Comparison of ENCODE assay signal across 9 cellular contexts in genomic region chr1:205440476-205441317, GRCh38. TPM values are rescaled to one million over a fixed set of nuclear protein-coding genes. Genes with fewer than 3 reads are reported as not detected.
DNase-seq lines count a peak whose midpoint lies in the region; ATAC-seq and TF ChIP-seq lines count a peak whose summit lies in the region.
"Had no signal": no experiment of that assay in that cellular context is flagged by ENCODE, and none has a peak within 500 bp of the region (broad histone marks: within the 10 kb centered on the region; RNA-seq: fewer than 3 reads in every experiment).

No MANE protein-coding gene starts in this region.

- peak overlapping the region; percentile 57 for H3K27ac ChIP-seq in effector memory CD4-positive, alpha-beta T cell (ENCODE audit: insufficient read depth, low read length, poor library complexity, severe bottlenecking)
- H3K27ac ChIP-seq in stomach: peak overlapping the region; percentile 4 to 77 (median 68)

- TF ChIP-seq EP300 in stomach (IDR thresholded peaks at IDR 0.05): no peak

- H3K27me3 Mint-ChIP-seq in naive thymus-derived CD8-positive, alpha-beta T cell: peaks cover 0 to 3% (median under 1%) of the 10 kb centered on the region in 5 donors

- TF ChIP-seq POLR2A in stomach (IDR thresholded peaks at IDR 0.05): no peak

- POLR2A ChIA-PET in naive thymus-derived CD8-positive, alpha-beta T cell (lab: Charles Lee): interaction anchor here (0.5 to 1.6 kb wide), 6 partner anchors 10 to 152 kb away, joined by 3 to 7 read pairs (median 4); no protein-coding TSS in a partner anchor

- DNase-seq in GM12864 (ENCODE audit: low read depth) (peak; percentile 5), NCI-H2227 treated with DMSO at 0.1 percent for 48 hours (lab: John Stamatoyannopoulos, UW) (peak; percentile 55), stomach (peak; percentile 77)
- DNase-seq in activated CD4-positive, alpha-beta T cell treated with anti-CD3 and anti-CD28 coated beads, Interleukin-2, amount 50 U/mL, for 48 hours: peak; percentile 75 to 83
- DNase-seq in effector memory CD4-positive, alpha-beta T cell: peak; percentile 27 to 51 (median 46)
- DNase-seq in naive thymus-derived CD8-positive, alpha-beta T cell: peak; percentile 34 to 78 (median 50)

- ATAC-seq in HG02798 (IDR thresholded peaks at IDR 0.05; ENCODE audit: poor library complexity, unreplicated experiment): peak; percentile 76
- ATAC-seq in naive thymus-derived CD8-positive, alpha-beta T cell: peak; percentile 95 to 96
- ATAC-seq in SK-N-SH treated with all-trans-retinoic acid at 6 μM for 48 hours: no peak; the same call in 2 of the 3 replicates

- 40 to 47% (median 42%) methylated on average over 14 to 15 of the region's 15 CpGs for WGBS in stomach, 5 donors

- no peaks in the 10 kb centered on the region for H3K36me3 ChIP-seq in effector memory CD4-positive, alpha-beta T cell (ENCODE audit: control insufficient read depth, insufficient read depth, low read length)
- H3K36me3 ChIP-seq in stomach: no peaks in the 10 kb centered on the region

- H3K4me3 Mint-ChIP-seq in naive thymus-derived CD8-positive, alpha-beta T cell: peak overlapping the region; percentile 75 to 91 (median 86)

- H3K36me3 Mint-ChIP-seq in naive thymus-derived CD8-positive, alpha-beta T cell: no peaks in the 10 kb centered on the region

- H3K4me3 ChIP-seq in GM12864 (ENCODE audit: low read depth, low read length) (no peak overlapping the region), stomach (peak overlapping the region in 3 of 4 donors; percentile 15 to 19 (median 16))
- peak overlapping the region; percentile 62 for H3K4me3 ChIP-seq in effector memory CD4-positive, alpha-beta T cell (ENCODE audit: insufficient read depth, low read depth, low read length, poor library complexity, severe bottlenecking)

- TF ChIP-seq CTCF in GM12864 (IDR thresholded peaks at IDR 0.05; ENCODE audit: low read depth, low read length, missing control alignments): no peak
- no peak for TF ChIP-seq CTCF in stomach (IDR thresholded peaks at IDR 0.05)

- no peaks in the 10 kb centered on the region for H3K9me3 ChIP-seq in effector memory CD4-positive, alpha-beta T cell (ENCODE audit: control insufficient read depth, low read length)
- no peaks in the 10 kb centered on the region for H3K9me3 ChIP-seq in stomach

- H3K4me1 ChIP-seq in effector memory CD4-positive, alpha-beta T cell (ENCODE audit: control insufficient read depth, insufficient read depth, low read length, poor library complexity, severe bottlenecking): peaks cover 17% of the 10 kb centered on the region
- peaks cover 32 to 71% (median 57%) of the 10 kb centered on the region in 4 donors for H3K4me1 ChIP-seq in stomach

- intact Hi-C loops in stomach (cut with DNase I; ENCODE audit: low total_unique reads): no loop called here

- H3K4me1 Mint-ChIP-seq in naive thymus-derived CD8-positive, alpha-beta T cell: peaks cover 18 to 43% (median 32%) of the 10 kb centered on the region in 4 donors

- no peaks in the 10 kb centered on the region for H3K27me3 ChIP-seq in effector memory CD4-positive, alpha-beta T cell (replicated peaks; ENCODE audit: control insufficient read depth, insufficient read depth, low read length, poor library complexity, severe bottlenecking)
- peaks cover 3 to 30% (median 6%) of the 10 kb centered on the region in 3 donors for H3K27me3 ChIP-seq in stomach

- no peaks in the 10 kb centered on the region for H3K9me3 Mint-ChIP-seq in naive thymus-derived CD8-positive, alpha-beta T cell

- peak overlapping the region; percentile 80 to 96 (median 90) for H3K27ac Mint-ChIP-seq in naive thymus-derived CD8-positive, alpha-beta T cell

TF ChIP-seq in SK-N-SH treated with all-trans-retinoic acid at 6 μM for 48 hours, 23 proteins besides CTCF, POLR2A, EP300 and RAD21:
- TF ChIP-seq ZNF8 (CRISPR knock-in tag; IDR thresholded peaks at IDR 0.05) (no peak), TSHZ2 (CRISPR knock-in tag; IDR thresholded peaks at IDR 0.05) (no peak), ZFP30 (CRISPR knock-in tag; IDR thresholded peaks at IDR 0.05) (no peak), BACH2 (CRISPR knock-in tag; IDR thresholded peaks at IDR 0.05; ENCODE audit: borderline replicate concordance) (no peak), ZFP3 (CRISPR knock-in tag; IDR thresholded peaks at IDR 0.05) (no peak), CSDC2 (CRISPR knock-in tag; IDR thresholded peaks at IDR 0.05) (no peak), CREB5 (CRISPR knock-in tag; IDR thresholded peaks at IDR 0.05; ENCODE audit: low read depth) (no peak), ZC3H10 (CRISPR knock-in tag; IDR thresholded peaks at IDR 0.05) (no peak), POU6F1 (CRISPR knock-in tag; IDR thresholded peaks at IDR 0.05; ENCODE audit: borderline replicate concordance, low read depth) (no peak)

RNA-seq across cellular contexts. Expression of gene BLACAT1, which starts 15.1 kb away (rescaled TPM):
- under 1 TPM; 0.11 to 0.31 TPM for total RNA-seq in naive thymus-derived CD8-positive, alpha-beta T cell
- polyA plus RNA-seq in naive thymus-derived CD8-positive, alpha-beta T cell: not detected
- under 1 TPM in 1 of 5 donors, not detected in 4; 0.37 TPM for total RNA-seq in stomach
- polyA plus RNA-seq in stomach: under 1 TPM in 1 of 3 donors, not detected in 2; 0.43 TPM

RNA-seq across cellular contexts. Expression of gene LEMD1, which starts 18.8 kb away (rescaled TPM):
- not detected for total RNA-seq in naive thymus-derived CD8-positive, alpha-beta T cell
- polyA plus RNA-seq in naive thymus-derived CD8-positive, alpha-beta T cell: not detected
- total RNA-seq in stomach: not detected
- 1 to 10 TPM in 2 of 3 donors, under 1 TPM in 1; 0.95 to 3.7 (median 1.7) TPM for polyA plus RNA-seq in stomach
- total RNA-seq: T-helper 2 cell treated with Interferon-gamma antibody and Interleukin-4, amounts not matched to agents 100 ng/mL and 5 ng/mL, for 36 hours had no signal

Comparison
In these comparisons a context has a peak if more than half of its experiments do, and no peak if none do; other contexts are left out.
1. DNase-seq: peak in every context shown above with its lines; median percentile 79 in activated CD4-positive, alpha-beta T cell treated with anti-CD3 and anti-CD28 coated beads, Interleukin-2, amount 50 U/mL, for 48 hours; 77 in stomach; 55 in NCI-H2227 treated with DMSO at 0.1 percent for 48 hours; 50 in naive thymus-derived CD8-positive, alpha-beta T cell; 46 in effector memory CD4-positive, alpha-beta T cell; 5 in GM12864.